7 cellular contexts compared by ENCODE assay signal in genomic region chr10:14648936-14649335, GRCh38.
DNase-seq lines count a peak whose midpoint lies in the region; ATAC-seq and TF ChIP-seq lines count a peak whose summit lies in the region.

No MANE protein-coding gene starts in this region.

- no peaks in the 10 kb centered on the region for H3K36me3 ChIP-seq in rectal smooth muscle tissue (ENCODE audit: control insufficient read depth, insufficient read depth, low read length)

- TF ChIP-seq CTCF in endothelial cell (IDR thresholded peaks at IDR 0.05; ENCODE audit: unreplicated experiment), result no peak

- H3K27me3 Mint-ChIP-seq in endothelial cell (ENCODE audit: unreplicated experiment), result peaks cover 2% of the 10 kb centered on the region

- peak overlapping the region; percentile 84 for H3K27ac ChIP-seq in rectal smooth muscle tissue (ENCODE audit: low read depth, low read length)

- DNase-seq in NCI-H345 treated with DMSO at 0.1 percent for 48 hours (lab: John Stamatoyannopoulos, UW; ENCODE audit: unreplicated experiment), result peak; percentile 30
- no peak for DNase-seq in endothelial cell (ENCODE audit: low spot score)
- DNase-seq in stimulated activated CD4-positive, alpha-beta T cell treated with anti-CD3 and anti-CD28 coated beads, Interleukin-2, amount 100 ng/mL, for 48 hours, result no peak
- DNase-seq in NCI-H524 (lab: John Stamatoyannopoulos, UW), result no peak

- H3K9ac ChIP-seq in rectal smooth muscle tissue (ENCODE audit: low read length), result no peak overlapping the region

- peaks cover 36% of the 10 kb centered on the region for H3K4me1 Mint-ChIP-seq in endothelial cell (ENCODE audit: unreplicated experiment)

- H3K4me3 ChIP-seq in GM08714 (ENCODE audit: low read length) (peak overlapping the region; percentile 69), rectal smooth muscle tissue (ENCODE audit: low read length) (no peak overlapping the region)

- H3K4me1 ChIP-seq in rectal smooth muscle tissue (ENCODE audit: control insufficient read depth, insufficient read depth, low read length), result peaks cover 33% of the 10 kb centered on the region

- no peaks in the 10 kb centered on the region for H3K36me3 Mint-ChIP-seq in endothelial cell (ENCODE audit: low read depth, unreplicated experiment)

- H3K27ac Mint-ChIP-seq in endothelial cell (ENCODE audit: unreplicated experiment), result peak overlapping the region; percentile 94

- no peak for ATAC-seq in GM19328 (IDR thresholded peaks at IDR 0.05; ENCODE audit: unreplicated experiment)

- no peaks in the 10 kb centered on the region for H3K9me3 Mint-ChIP-seq in endothelial cell (ENCODE audit: unreplicated experiment)

- no peak overlapping the region for H3K4me3 Mint-ChIP-seq in endothelial cell (ENCODE audit: unreplicated experiment)

- no peaks in the 10 kb centered on the region for H3K27me3 ChIP-seq in rectal smooth muscle tissue (ENCODE audit: control insufficient read depth, insufficient read depth, low read length)
